In the genomic region with DNA sequence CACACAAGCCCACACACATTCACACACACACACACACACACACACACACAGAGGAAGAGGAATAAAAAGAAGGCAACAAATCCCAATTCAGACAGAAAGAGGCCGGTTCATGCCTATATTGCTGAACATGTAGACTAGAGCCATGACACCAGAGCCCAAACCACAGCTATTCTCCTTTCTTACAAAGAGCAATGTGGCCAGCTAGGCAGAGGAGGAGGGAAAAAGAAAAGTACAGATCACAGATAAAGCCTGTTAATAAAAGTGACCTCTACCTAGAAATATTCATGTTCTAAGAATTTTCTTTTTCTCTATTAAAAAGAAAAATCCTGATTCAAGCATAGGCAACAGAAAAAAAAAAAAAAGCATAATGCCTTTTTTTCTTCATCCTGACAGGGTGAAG, we compare ENCODE assay signal across 32 cellular contexts.
"Had no signal": no experiment of that assay in that cellular context is flagged by ENCODE, and none has a peak within 500 bp of the region (broad histone marks: within the 10 kb centered on the region; RNA-seq: fewer than 3 reads in every experiment).

No MANE protein-coding gene starts in this region.

- H3K27me3 ChIP-seq: cardiac muscle cell, MG63 had no signal

- H3K36me3 ChIP-seq: cardiac muscle cell, MG63 had no signal

- H3K27ac ChIP-seq: cardiac muscle cell, PC-9, RWPE1, VCaP had no signal

- H3K4me2 ChIP-seq: PC-9 had no signal

- H2AFZ ChIP-seq: PC-9 had no signal

- H3K9me3 ChIP-seq: MG63 had no signal

- DNase-seq: activated CD4-positive, alpha-beta memory T cell treated with anti-CD3 and anti-CD28 coated beads, Interleukin-2, amount 10 ng/mL, durations not matched to agents 7 days and 5 days; activated CD4-positive, alpha-beta T cell treated with anti-CD3 and anti-CD28 coated beads for 1 hour; activated CD4-positive, alpha-beta T cell treated with anti-CD3 and anti-CD28 coated beads for 48 hours; activated CD4-positive, CD25-positive, alpha-beta regulatory T cell; activated CD8-positive, alpha-beta memory T cell treated with anti-CD3 and anti-CD28 coated beads for 24 hours; activated CD8-positive, alpha-beta memory T cell treated with anti-CD3 and anti-CD28 coated beads, Interleukin-2, amount 10 ng/mL, durations not matched to agents 7 days and 5 days; activated CD8-positive, alpha-beta memory T cell treated with anti-CD3 and anti-CD28 coated beads, Interleukin-2, amount 50 U/mL, for 48 hours; activated effector memory CD4-positive, alpha-beta T cell treated with Interleukin-2 at 50 U/mL for 16 hours; activated naive CD4-positive, alpha-beta T cell treated with anti-CD3 and anti-CD28 coated beads, Interleukin-2, amount 10 ng/mL, durations not matched to agents 7 days and 5 days; activated naive CD8-positive, alpha-beta T cell treated with anti-CD3 and anti-CD28 coated beads, Interleukin-2, amount 50 U/mL, for 24 hours; activated T-cell treated with anti-CD3 and anti-CD28 coated beads, Interleukin-2, amount 50 U/mL, for 48 hours; Kasumi-1; KG1; MG63; NCI-H1048; NCI-H1105 treated with DMSO at 0.1 percent for 48 hours; NCI-H1436 treated with DMSO at 0.1 percent for 48 hours; NCI-H1694 treated with DMSO at 0.1 percent for 48 hours; NCI-H2029; NCI-H510A; NCI-H526; NCI-H748 treated with DMSO at 0.1 percent for 48 hours; NK-92 treated with Interleukin-12 subunit alpha and Interleukin-12 subunit beta, amount 100 ng/mL, for 24 hours; PC-9; SIG-M5; SW 1271; T-helper 1 cell; T-helper 2 cell; T-helper 9 cell had no signal

- H3K4me3 ChIP-seq: cardiac muscle cell, MG63, PC-9 had no signal
